ENCODE assay signal across 1 cellular context in the genomic region with DNA sequence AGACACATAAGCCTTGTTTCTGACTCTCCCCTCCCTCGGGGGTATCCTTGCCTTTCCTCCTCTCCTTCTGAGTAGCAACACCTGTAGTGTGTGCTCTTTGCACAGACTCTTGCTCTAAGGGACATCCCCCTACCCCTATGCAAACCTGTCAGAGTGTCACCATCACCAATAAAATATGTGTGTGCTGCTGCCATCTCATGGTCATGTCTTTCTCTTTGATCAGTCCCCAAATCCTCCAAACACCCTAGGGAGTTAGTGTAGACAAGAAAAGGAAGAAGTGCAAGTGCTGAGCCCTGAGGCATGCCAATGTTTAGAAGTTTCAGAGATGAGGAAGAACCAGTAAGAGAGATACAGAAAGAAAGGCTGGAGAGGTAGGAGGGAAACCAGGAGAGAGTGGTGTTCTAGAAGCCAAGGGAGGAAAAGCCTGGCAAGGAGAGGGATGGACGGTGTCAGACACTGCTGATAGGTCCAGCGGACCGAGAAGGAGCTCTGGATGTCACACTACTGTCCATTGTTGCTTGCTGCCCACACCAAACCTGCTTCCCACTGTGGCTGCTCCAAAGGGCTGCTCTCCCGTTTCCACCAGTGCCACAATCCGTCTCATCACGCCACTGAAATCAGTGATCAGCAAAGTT.
TF ChIP-seq lines count a peak whose summit lies in the region.

No MANE protein-coding gene starts in this region.

TF ChIP-seq in WTC11, 78 proteins besides CTCF, POLR2A, EP300 and RAD21 (continued from another document):
- TF ChIP-seq ATF6 (CRISPR knock-in tag; IDR thresholded peaks at IDR 0.05) (no peak), NR2C2 (CRISPR knock-in tag; IDR thresholded peaks at IDR 0.05) (no peak)
- TF ChIP-seq, protein P1, sequence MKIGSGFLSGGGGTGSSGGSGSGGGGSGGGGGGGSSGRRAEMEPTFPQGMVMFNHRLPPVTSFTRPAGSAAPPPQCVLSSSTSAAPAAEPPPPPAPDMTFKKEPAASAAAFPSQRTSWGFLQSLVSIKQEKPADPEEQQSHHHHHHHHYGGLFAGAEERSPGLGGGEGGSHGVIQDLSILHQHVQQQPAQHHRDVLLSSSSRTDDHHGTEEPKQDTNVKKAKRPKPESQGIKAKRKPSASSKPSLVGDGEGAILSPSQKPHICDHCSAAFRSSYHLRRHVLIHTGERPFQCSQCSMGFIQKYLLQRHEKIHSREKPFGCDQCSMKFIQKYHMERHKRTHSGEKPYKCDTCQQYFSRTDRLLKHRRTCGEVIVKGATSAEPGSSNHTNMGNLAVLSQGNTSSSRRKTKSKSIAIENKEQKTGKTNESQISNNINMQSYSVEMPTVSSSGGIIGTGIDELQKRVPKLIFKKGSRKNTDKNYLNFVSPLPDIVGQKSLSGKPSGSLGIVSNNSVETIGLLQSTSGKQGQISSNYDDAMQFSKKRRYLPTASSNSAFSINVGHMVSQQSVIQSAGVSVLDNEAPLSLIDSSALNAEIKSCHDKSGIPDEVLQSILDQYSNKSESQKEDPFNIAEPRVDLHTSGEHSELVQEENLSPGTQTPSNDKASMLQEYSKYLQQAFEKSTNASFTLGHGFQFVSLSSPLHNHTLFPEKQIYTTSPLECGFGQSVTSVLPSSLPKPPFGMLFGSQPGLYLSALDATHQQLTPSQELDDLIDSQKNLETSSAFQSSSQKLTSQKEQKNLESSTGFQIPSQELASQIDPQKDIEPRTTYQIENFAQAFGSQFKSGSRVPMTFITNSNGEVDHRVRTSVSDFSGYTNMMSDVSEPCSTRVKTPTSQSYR (CRISPR knock-in tag; IDR thresholded peaks at IDR 0.05) = no peak
